Comparison of ENCODE assay signal across 10 cellular contexts in the genomic region with DNA sequence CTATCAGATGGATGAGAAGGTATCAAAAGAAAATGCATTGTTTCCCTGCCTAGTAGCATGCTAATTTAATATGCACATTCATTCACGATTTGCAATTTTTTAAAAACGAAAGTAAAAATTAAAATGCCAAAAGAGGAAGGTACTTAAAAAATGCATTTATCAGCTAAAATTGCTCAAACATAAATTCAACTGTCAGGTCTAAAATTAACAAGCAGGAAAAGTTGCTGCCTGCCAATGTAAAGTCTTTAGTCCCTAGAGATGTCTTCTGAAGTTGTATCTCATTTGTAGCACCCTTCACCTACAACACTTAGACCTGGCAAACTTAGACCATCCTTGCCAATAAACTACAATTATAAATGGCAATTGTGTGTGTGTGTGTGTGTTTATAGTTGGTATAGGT. TPM values are rescaled to one million over a fixed set of nuclear protein-coding genes. Genes with fewer than 3 reads are reported as not detected.
DNase-seq lines count a peak whose midpoint lies in the region; ATAC-seq and TF ChIP-seq lines count a peak whose summit lies in the region.
"Had no signal": no experiment of that assay in that cellular context is flagged by ENCODE, and none has a peak within 500 bp of the region (broad histone marks: within the 10 kb centered on the region; RNA-seq: fewer than 3 reads in every experiment).

No MANE protein-coding gene starts in this region.

- no peak overlapping the region for H3K4ac ChIP-seq in H9 (ENCODE audit: low read depth, low read length)

- H2BK12ac ChIP-seq in H9 (ENCODE audit: insufficient read length, low read depth, low read length): no peak overlapping the region

- H2AK5ac ChIP-seq in H9 (ENCODE audit: insufficient read length, low read length): no peak overlapping the region

- H3K4me1 Mint-ChIP-seq in activated B cell treated with CpG ODN at 0.5 μM for 24 hours (peaks cover 38% of the 10 kb centered on the region), H9 (peaks cover 3 to 5% of the 10 kb centered on the region in 2 experiments; a peak in 2 of 4 replicates)

- no peaks in the 10 kb centered on the region for H3K79me2 ChIP-seq in H9 (ENCODE audit: insufficient read depth, low read length)

- no peaks in the 10 kb centered on the region for H3K27me3 Mint-ChIP-seq in activated B cell treated with CpG ODN at 0.5 μM for 24 hours
- no peaks in the 10 kb centered on the region for H3K27me3 Mint-ChIP-seq in H9 (ENCODE audit: low read depth)

- no peak overlapping the region for H4K8ac ChIP-seq in H9 (replicated peaks; ENCODE audit: insufficient read length, low read depth, low read length)

- H3T11ph ChIP-seq in H9 (ENCODE audit: low read length): no peak overlapping the region

- no peak overlapping the region for H3K18ac ChIP-seq in H9 (ENCODE audit: insufficient read length, low read depth, low read length)

- H3K79me1 ChIP-seq in H9 (ENCODE audit: insufficient read depth, low read depth, low read length, poor library complexity, severe bottlenecking): no peaks in the 10 kb centered on the region

- H2BK20ac ChIP-seq in H9 (ENCODE audit: low read depth, low read length, poor library complexity, severe bottlenecking): no peak overlapping the region

- H3K36me3 Mint-ChIP-seq in activated B cell treated with CpG ODN at 0.5 μM for 24 hours (ENCODE audit: low read depth) (peaks cover 18% of the 10 kb centered on the region), H9 (ENCODE audit: insufficient read depth in 1 of 3, low read depth in 3 of 3) (peaks cover 0 to 2% (median 0%) of the 10 kb centered on the region in 3 experiments; a peak in 2 of 7 replicates)

- WGBS in aorta, 2 donors: 0 to 1% methylated on average over 2 of the region's 2 CpGs
- no CpG with 5 or more reads among the region's 2 CpGs for WGBS in H9 (ENCODE audit: extremely low coverage, insufficient read length, low lambda C conversion rate)

- H3K9ac ChIP-seq in H9 (ENCODE audit: extremely low read depth, insufficient read length, low read length): no peak overlapping the region

- H3K9me3 Mint-ChIP-seq in activated B cell treated with CpG ODN at 0.5 μM for 24 hours: no peaks in the 10 kb centered on the region
- no peaks in the 10 kb centered on the region for H3K9me3 Mint-ChIP-seq in H9
- H3K9me3 Mint-ChIP-seq: GM23338 had no signal

- POLR2A ChIA-PET in activated B cell treated with CpG ODN at 0.5 μM for 24 hours (lab: Charles Lee): interaction anchor here (0.6 to 0.7 kb wide), 2 partner anchors 611 to 845 kb away, joined by 7 read pairs; no protein-coding TSS in a partner anchor

- H3K4me3 Mint-ChIP-seq in activated B cell treated with CpG ODN at 0.5 μM for 24 hours: peak overlapping the region; percentile 77
- no peak overlapping the region for H3K4me3 Mint-ChIP-seq in H9
- H3K4me3 Mint-ChIP-seq: GM23338 had no signal

- H2BK15ac ChIP-seq in H9 (ENCODE audit: low read depth, low read length): no peak overlapping the region

- H3K36me3 ChIP-seq in right atrium auricular region (peaks cover 7% of the 10 kb centered on the region), aorta (ENCODE audit: control insufficient read depth in 1 of 2, insufficient read depth in 2 of 2, low read length in 1 of 2) (no peaks in the 10 kb centered on the region)

- H2AFZ ChIP-seq in H9 (ENCODE audit: low read length): no peak overlapping the region
- H2AFZ ChIP-seq: GM23338 had no signal

- H2BK120ac ChIP-seq in H9 (ENCODE audit: low read depth, low read length, poor library complexity, severe bottlenecking): no peak overlapping the region

- DNase-seq in right atrium auricular region (ENCODE audit: low spot score) (no peak), cardiac septum (ENCODE audit: low spot score) (no peak), activated B cell treated with CpG ODN at 0.5 μM for 24 hours (no peak), left colon (no peak), aorta (no peak), H9 (no peak), NCI-H1048 (lab: John Stamatoyannopoulos, UW) (no peak), omental fat pad (ENCODE audit: low spot score) (no peak)
- DNase-seq: NCI-H2171 treated with DMSO at 0.1 percent for 48 hours had no signal

- H3K27me3 ChIP-seq in right atrium auricular region: no peaks in the 10 kb centered on the region
- no peaks in the 10 kb centered on the region for H3K27me3 ChIP-seq in aorta (ENCODE audit: control insufficient read depth in 1 of 2, insufficient read depth in 2 of 2, low read length in 1 of 2)
- H3K27me3 ChIP-seq in H9 (ENCODE audit: insufficient read depth, low read length): no peaks in the 10 kb centered on the region

- peak overlapping the region; percentile 56 to 60 for H3K27ac ChIP-seq in right atrium auricular region
- no peak overlapping the region for H3K27ac ChIP-seq in aorta (ENCODE audit: low read depth in 1 of 2, low read length in 2 of 2)
- H3K27ac ChIP-seq in H9 (ENCODE audit: insufficient read length, low read depth, low read length): no peak overlapping the region

- H3K4me1 ChIP-seq in right atrium auricular region: peaks cover 0 to 59% of the 10 kb centered on the region in 2 donors
- H3K4me1 ChIP-seq in aorta (ENCODE audit: control insufficient read depth in 1 of 2, insufficient read depth in 2 of 2, low read length in 2 of 2): no peaks in the 10 kb centered on the region
- no peaks in the 10 kb centered on the region for H3K4me1 ChIP-seq in H9 (ENCODE audit: insufficient read depth, low read length)

- H3K56ac ChIP-seq in H9 (ENCODE audit: insufficient read length, low read depth, low read length): no peak overlapping the region

- intact Hi-C loops in cardiac septum (cut with DNase I) (loop anchor here (10.0 kb wide), 1 partner anchor 54 kb away; no protein-coding TSS in a partner anchor), activated B cell treated with CpG ODN at 0.5 μM for 24 hours (cut with micrococcal nuclease) (loop anchor here (1.0 to 2.0 kb wide), 2 partner anchors 8 to 16 kb away; a partner anchor contains a TSS), left colon (cut with DNase I, micrococcal nuclease) (no loop called here), aorta (cut with DNase I) (no loop called here)

- H4K91ac ChIP-seq in H9 (ENCODE audit: insufficient read length, low read depth, low read length): no peak overlapping the region

- H3K4me2 ChIP-seq in H9 (ENCODE audit: insufficient read depth, insufficient read length, low read length): no peak overlapping the region
- H3K4me2 ChIP-seq: GM23338 had no signal

- no peaks in the 10 kb centered on the region for H3K23me2 ChIP-seq in H9 (ENCODE audit: insufficient read length, low read depth, low read length, poor library complexity, severe bottlenecking)

- no peak overlapping the region for H2BK5ac ChIP-seq in H9 (ENCODE audit: insufficient read length, low read length)

- peak overlapping the region; percentile 84 for H3K27ac Mint-ChIP-seq in activated B cell treated with CpG ODN at 0.5 μM for 24 hours
- H3K27ac Mint-ChIP-seq in H9: peak overlapping the region in 1 of 3 experiments; percentile 61; a peak in 2 of 7 replicates

- no peak overlapping the region for H4K5ac ChIP-seq in H9 (ENCODE audit: insufficient read length, low read depth, low read length)

- no peaks in the 10 kb centered on the region for H4K20me1 ChIP-seq in H9 (ENCODE audit: control insufficient read depth, insufficient read depth, insufficient read length)

- no peaks in the 10 kb centered on the region for H3K9me3 ChIP-seq in right atrium auricular region
- no peaks in the 10 kb centered on the region for H3K9me3 ChIP-seq in aorta (ENCODE audit: control insufficient read depth, low read length)
- no peaks in the 10 kb centered on the region for H3K9me3 ChIP-seq in H9 (ENCODE audit: control insufficient read depth, low read depth, low read length)

- H3K23ac ChIP-seq in H9 (ENCODE audit: insufficient read length, low read depth, low read length): no peak overlapping the region

- CTCF ChIA-PET in activated B cell treated with CpG ODN at 0.5 μM for 24 hours (lab: Charles Lee): interaction anchor here (0.6 to 1.5 kb wide), 2 partner anchors 66 to 75 kb away, joined by 3 read pairs; no protein-coding TSS in a partner anchor

- H3K4me3 ChIP-seq in right atrium auricular region (peak overlapping the region; percentile 3 to 5), aorta (ENCODE audit: low read length in 2 of 2) (peak overlapping the region in 1 of 2 donors; percentile 16)
- H3K4me3 ChIP-seq: GM23338 had no signal

- ATAC-seq in activated B cell treated with CpG ODN at 0.5 μM for 24 hours (ENCODE audit: low read depth) (no peak), left colon (peak; percentile 50), aorta (ENCODE audit: low FRiP score) (peak; percentile 8), omental fat pad (ENCODE audit: low FRiP score) (no peak)

- no peak overlapping the region for H3K14ac ChIP-seq in H9 (ENCODE audit: insufficient read depth, low read length)

- no peak for TF ChIP-seq CTCF in right atrium auricular region (IDR thresholded peaks at IDR 0.05)
- TF ChIP-seq CTCF in activated B cell treated with CpG ODN at 0.5 μM for 24 hours (IDR thresholded peaks at IDR 0.05): no peak
- TF ChIP-seq CTCF in H9 (conservative IDR thresholded peaks at IDR 0.05): no peak
- no peak for TF ChIP-seq CTCF in omental fat pad (IDR thresholded peaks at IDR 0.05)

RNA-seq across cellular contexts. Expression of a gene that starts 7.8 kb away (rescaled TPM):
- total RNA-seq in right atrium auricular region (10 to 100 TPM; 22.1 to 24.7 TPM), cardiac septum (33.5 TPM), activated B cell treated with CpG ODN at 0.5 μM for 24 hours (29.5 and 36.8 TPM in 2 replicates), left colon (10 to 100 TPM; 38.3 to 39.2 TPM), aorta (10 to 100 TPM; 68.4 to 73.5 TPM), H9 (2021) (17.7 and 18.4 TPM in 2 replicates), omental fat pad (10 to 100 TPM; 22.5 to 38.3 (median 29.9) TPM)
- 10 to 100 TPM; 25.7 to 29.5 TPM for polyA plus RNA-seq in aorta

RNA-seq across cellular contexts. Expression of a gene that starts 57.5 kb away (rescaled TPM):
- 100 to 1,000 TPM; 481 to 659 TPM for total RNA-seq in right atrium auricular region
- 365 TPM for total RNA-seq in cardiac septum
- total RNA-seq in activated B cell treated with CpG ODN at 0.5 μM for 24 hours: 330 and 354 TPM in 2 replicates
- 100 to 1,000 TPM; 323 to 371 TPM for total RNA-seq in left colon
- total RNA-seq in aorta: 100 to 1,000 TPM; 152 to 183 TPM
- 100 to 1,000 TPM; 389 to 390 TPM for polyA plus RNA-seq in aorta
- 379 and 389 TPM in 2 replicates for total RNA-seq in H9 (2021)
- 100 to 1,000 TPM; 194 to 295 (median 245) TPM for total RNA-seq in omental fat pad

Comparison
In these comparisons a context has a peak if more than half of its experiments do, and no peak if none do; other contexts are left out.
1. H3K27ac ChIP-seq: peak in right atrium auricular region (2 of 2); none in aorta (0 of 2) and H9 (single experiment).
2. ATAC-seq: peak in left colon (single experiment) and aorta (single experiment); none in activated B cell treated with CpG ODN at 0.5 μM for 24 hours (single experiment) and omental fat pad (single experiment).
3. intact Hi-C loops: an anchor here in cardiac septum (10.0 kb wide) and activated B cell treated with CpG ODN at 0.5 μM for 24 hours (1.0 to 2.0 kb wide); none called in left colon and aorta.